Comparison of ENCODE assay signal across 8 cellular contexts in genomic region chr1:54405894-54406293, GRCh38. TPM values are rescaled to one million over a fixed set of nuclear protein-coding genes. Genes with fewer than 3 reads are reported as not detected.
DNase-seq lines count a peak whose midpoint lies in the region; ATAC-seq and TF ChIP-seq lines count a peak whose summit lies in the region.

No MANE protein-coding gene starts in this region.

- no peaks in the 10 kb centered on the region for H3K27me3 ChIP-seq in DOHH2 (ENCODE audit: control insufficient read depth, low read length)
- no peaks in the 10 kb centered on the region for H3K27me3 ChIP-seq in MG63
- H3K27me3 ChIP-seq in psoas muscle (ENCODE audit: insufficient read depth in 3 of 3, low read length in 2 of 3) = no peaks in the 10 kb centered on the region

- peaks cover 11% of the 10 kb centered on the region for H3K36me3 ChIP-seq in DOHH2 (ENCODE audit: control insufficient read depth, low read length)
- no peaks in the 10 kb centered on the region for H3K36me3 ChIP-seq in MG63
- H3K36me3 ChIP-seq in psoas muscle (ENCODE audit: insufficient read depth in 1 of 2, low read depth in 1 of 2) = peaks cover 0 to 1% of the 10 kb centered on the region in 2 donors

- no peaks in the 10 kb centered on the region for H3K9me2 ChIP-seq in DOHH2 (replicated peaks; ENCODE audit: control insufficient read depth, low read length)

- TF ChIP-seq CTCF in DOHH2 (IDR thresholded peaks at IDR 0.05; ENCODE audit: low read depth, low read length, poor library complexity, severe bottlenecking) (no peak), endothelial cell (IDR thresholded peaks at IDR 0.05; ENCODE audit: unreplicated experiment) (no peak), psoas muscle (IDR thresholded peaks at IDR 0.05) (no peak)

- H3K4me3 ChIP-seq in DOHH2 (ENCODE audit: low read length) (peak overlapping the region; percentile 59), MG63 (peak overlapping the region; percentile 69), psoas muscle (peak overlapping the region; percentile 91)

- H3F3A ChIP-seq in DOHH2 (ENCODE audit: control insufficient read depth, insufficient read depth) = peaks cover 7% of the 10 kb centered on the region; the same call in 1 of the 2 replicates

- H3K9me3 Mint-ChIP-seq in endothelial cell (ENCODE audit: unreplicated experiment) = no peaks in the 10 kb centered on the region

- H3K4me1 ChIP-seq in DOHH2 (ENCODE audit: control insufficient read depth, low read length) = peaks cover 42% of the 10 kb centered on the region
- peaks cover 57% of the 10 kb centered on the region for H3K4me1 ChIP-seq in psoas muscle

- peaks cover 65% of the 10 kb centered on the region for H3K4me1 Mint-ChIP-seq in endothelial cell (ENCODE audit: unreplicated experiment)

- H3K27ac Mint-ChIP-seq in endothelial cell (ENCODE audit: unreplicated experiment) = no peak overlapping the region

- H3K4me3 Mint-ChIP-seq in endothelial cell (ENCODE audit: unreplicated experiment) = no peak overlapping the region

- DNase-seq in MG63 (no peak), endothelial cell (ENCODE audit: low spot score) (peak; percentile 43), psoas muscle (no peak), occipital lobe (lab: John Stamatoyannopoulos, UW) (no peak), NCI-H2171 (lab: John Stamatoyannopoulos, UW) (no peak), SW 1271 (lab: John Stamatoyannopoulos, UW) (no peak), NCI-H1694 treated with DMSO at 0.1 percent for 48 hours (lab: John Stamatoyannopoulos, UW) (no peak)

- H3K27ac ChIP-seq in DOHH2 (ENCODE audit: low read depth, low read length) = no peak overlapping the region
- H3K27ac ChIP-seq in psoas muscle = peak overlapping the region; percentile 89

- H3K79me2 ChIP-seq in DOHH2 (ENCODE audit: control insufficient read depth, low read length) = peaks cover 3% of the 10 kb centered on the region; the same call in 1 of the 2 replicates

- intact Hi-C loops in psoas muscle (cut with DNase I) = loop anchor here (2.0 to 5.0 kb wide), 2 partner anchors 131 to 284 kb away; no protein-coding TSS in a partner anchor

- WGBS in psoas muscle, 3 donors = 0% methylated on average over 13 to 55 of the region's 58 CpGs

- no peak for ATAC-seq in psoas muscle

- H3K27me3 Mint-ChIP-seq in endothelial cell (ENCODE audit: unreplicated experiment) = peaks cover 7% of the 10 kb centered on the region

- H3K9me3 ChIP-seq in DOHH2 (ENCODE audit: control insufficient read depth, insufficient read depth, low read length) (no peaks in the 10 kb centered on the region), MG63 (no peaks in the 10 kb centered on the region), psoas muscle (no peaks in the 10 kb centered on the region)

- peaks cover 25% of the 10 kb centered on the region for H3K36me3 Mint-ChIP-seq in endothelial cell (ENCODE audit: low read depth, unreplicated experiment)

- peak overlapping the region; percentile 35; the same call in 1 of the 2 replicates for H3K4me2 ChIP-seq in DOHH2 (ENCODE audit: low read length)

- no peaks in the 10 kb centered on the region; the same call in 1 of the 2 replicates for H4K20me1 ChIP-seq in DOHH2 (ENCODE audit: control insufficient read depth, insufficient read depth, low read depth, low read length)

RNA-seq across cellular contexts. Expression of gene SSBP3, which starts 0.3 kb away (rescaled TPM):
- 15.9 and 40.6 TPM in 2 replicates for total RNA-seq in MG63 (2014; rRNA removed; shearing (Covaris generic); ENCODE audit: low replicate concordance)
- total RNA-seq in endothelial cell (ENCODE audit: unreplicated experiment) (142 TPM), psoas muscle (10 to 100 TPM; 13.8 to 24.2 (median 22.0) TPM), occipital lobe (46.8 TPM)
- 10 to 100 TPM in 2 of 3 donors, 1 to 10 TPM in 1; 7.9 to 22.6 (median 12.5) TPM for polyA plus RNA-seq in psoas muscle
